ENCODE assay signal across 7 cellular contexts in the genomic region with DNA sequence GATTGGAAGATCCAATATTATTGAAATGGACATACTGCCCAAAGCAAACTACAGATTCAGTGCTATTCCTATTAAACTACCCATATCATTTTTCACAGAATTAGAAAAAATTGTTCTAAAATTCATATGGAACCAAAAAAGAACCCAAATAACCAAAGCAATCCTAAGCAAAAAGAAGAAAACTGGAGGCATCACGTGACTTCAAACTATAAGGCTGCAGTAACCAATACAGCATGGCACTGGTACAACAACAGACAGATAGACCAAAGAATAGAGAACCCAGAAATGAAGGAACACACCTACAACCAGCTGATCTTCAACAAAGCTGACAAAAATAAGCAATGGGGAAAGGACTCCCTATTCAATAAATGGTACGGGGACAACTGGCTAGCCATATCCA.
"Had no signal": no experiment of that assay in that cellular context is flagged by ENCODE, and none has a peak within 500 bp of the region (broad histone marks: within the 10 kb centered on the region; RNA-seq: fewer than 3 reads in every experiment).

No MANE protein-coding gene starts in this region.

- DNase-seq: GDM1, GF-D8 had no signal

- FAIRE-seq: G401.6, GM12891, GM12892, GM18507, GM19239 had no signal
